Comparison of ENCODE assay signal across 8 cellular contexts in the genomic region with DNA sequence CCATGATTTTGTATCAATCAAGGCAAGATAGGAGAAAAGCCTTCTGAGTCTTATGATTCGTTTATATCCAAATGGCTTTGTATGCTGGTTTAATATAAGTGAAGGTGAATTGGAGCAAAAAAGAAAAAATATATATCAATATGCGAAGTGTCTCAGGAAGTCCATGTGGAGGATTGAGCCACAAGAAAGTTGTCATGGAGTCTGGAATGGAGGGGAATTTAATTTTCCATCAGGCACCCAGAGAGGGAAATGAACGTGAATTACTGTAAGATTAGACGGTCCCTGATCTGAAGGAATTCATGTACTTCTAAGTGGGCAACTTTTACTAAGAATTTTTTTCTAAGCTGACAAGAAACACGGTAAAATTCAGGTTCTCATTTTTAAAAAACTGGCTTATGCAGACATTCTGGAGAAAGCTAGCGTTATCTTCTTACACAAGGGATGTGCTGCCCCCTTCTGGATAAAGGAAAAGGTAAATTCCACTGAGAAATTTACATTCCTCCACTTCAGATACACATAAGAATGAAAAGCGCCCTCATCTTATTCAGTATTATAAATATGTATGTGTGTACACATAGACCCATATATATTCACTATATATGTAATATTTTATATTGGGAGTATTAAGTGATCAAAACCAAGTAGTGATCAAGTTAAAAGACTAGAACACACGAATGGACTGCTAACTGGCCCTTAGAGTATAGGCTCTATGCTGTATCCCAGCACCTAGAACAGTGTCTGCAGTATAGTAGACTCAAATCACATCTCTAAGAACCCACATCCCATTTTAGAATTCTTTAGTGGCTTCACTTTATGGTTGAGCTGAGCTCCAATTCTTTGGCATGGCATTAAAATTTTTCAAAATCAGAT.
DNase-seq lines count a peak whose midpoint lies in the region; ATAC-seq, FAIRE-seq and TF ChIP-seq lines count a peak whose summit lies in the region.

No MANE protein-coding gene starts in this region.

- CTCF ChIA-PET in mammary epithelial cell (lab: Charles Lee; ENCODE audit: low non-redundant PET), result interaction anchor here (0.6 kb wide), 1 partner anchor 1475 kb away, joined by 3 read pairs; no protein-coding TSS in a partner anchor

- H3K36me3 Mint-ChIP-seq in activated naive CD8-positive, alpha-beta T cell treated with anti-CD3 and anti-CD28 coated beads, Interleukin-2, amount 50 U/mL, for 24 hours (ENCODE audit: low read depth), result no peaks in the 10 kb centered on the region

- no peaks in the 10 kb centered on the region for H3K79me2 ChIP-seq in mammary epithelial cell (ENCODE audit: insufficient read depth, low read length)

- no TSS peak for BruUV-seq in mammary epithelial cell (replicated peaks; lab: Mats Ljungman, UMichigan)

- WGBS in mammary epithelial cell (ENCODE audit: low coverage, missing lambda C conversion rate), result 38% methylated on average over 8 of the region's 8 CpGs

- no peak overlapping the region for H3K27ac ChIP-seq in 22Rv1
- no peak overlapping the region for H3K27ac ChIP-seq in mammary epithelial cell (ENCODE audit: insufficient read depth, low read depth, low read length)

- dilution Hi-C loops in mammary epithelial cell (cut with HindIII; ENCODE audit: low sequenced_read_pairs), result loop anchor here (5.0 kb wide), 1 partner anchor 256 kb away; no protein-coding TSS in a partner anchor

- no peak overlapping the region for H3K4me3 ChIP-seq in mammary epithelial cell (replicated peaks in 1 of 3; ENCODE audit: insufficient read depth in 1 of 3, low read depth in 2 of 3, low read length in 3 of 3)

- no peaks in the 10 kb centered on the region for H3K9me3 Mint-ChIP-seq in activated naive CD8-positive, alpha-beta T cell treated with anti-CD3 and anti-CD28 coated beads, Interleukin-2, amount 50 U/mL, for 24 hours

- no peak overlapping the region for H3K27ac Mint-ChIP-seq in activated naive CD8-positive, alpha-beta T cell treated with anti-CD3 and anti-CD28 coated beads, Interleukin-2, amount 50 U/mL, for 24 hours

- peak; percentile 66 for ATAC-seq in HG03066 (IDR thresholded peaks at IDR 0.05; ENCODE audit: low read depth, unreplicated experiment)
- ATAC-seq in activated naive CD8-positive, alpha-beta T cell treated with anti-CD3 and anti-CD28 coated beads, Interleukin-2, amount 50 U/mL, for 24 hours, result no peak
- ATAC-seq in HG03108 (IDR thresholded peaks at IDR 0.05; ENCODE audit: unreplicated experiment), result no peak

- no peaks in the 10 kb centered on the region for H3K27me3 ChIP-seq in mammary epithelial cell (ENCODE audit: insufficient read depth, low read length)

- H3K9ac ChIP-seq in mammary epithelial cell (ENCODE audit: insufficient read depth, low read length), result no peak overlapping the region

- peak; percentile 79 for TF ChIP-seq CTCF in 22Rv1 (IDR thresholded peaks at IDR 0.05)
- TF ChIP-seq CTCF in mammary epithelial cell (conservative IDR thresholded peaks at IDR 0.05 in 1 of 2, IDR thresholded peaks at IDR 0.05 in 1 of 2; ENCODE audit: extremely low read depth in 1 of 2, insufficient read depth in 1 of 2, low read depth in 1 of 2, low read length in 2 of 2), result peak; percentile 46 to 67

- no peak overlapping the region for H3K4me3 Mint-ChIP-seq in activated naive CD8-positive, alpha-beta T cell treated with anti-CD3 and anti-CD28 coated beads, Interleukin-2, amount 50 U/mL, for 24 hours

- H3K4me1 Mint-ChIP-seq in activated naive CD8-positive, alpha-beta T cell treated with anti-CD3 and anti-CD28 coated beads, Interleukin-2, amount 50 U/mL, for 24 hours, result no peaks in the 10 kb centered on the region

- H3K4me1 ChIP-seq in mammary epithelial cell (ENCODE audit: insufficient read depth, low read length), result no peaks in the 10 kb centered on the region

- no peaks in the 10 kb centered on the region for H3K36me3 ChIP-seq in mammary epithelial cell (ENCODE audit: insufficient read depth, low read length)

- TF ChIP-seq POLR2A in GM12892 (IDR thresholded peaks at IDR 0.05; ENCODE audit: low read depth, low read length), result no peak

- intact Hi-C loops in mammary epithelial cell (cut with micrococcal nuclease), result loop anchor here (1.0 to 5.0 kb wide), 5 partner anchors 184 to 670 kb away; no protein-coding TSS in a partner anchor

- in situ Hi-C loops in mammary epithelial cell (cut with MboI; ENCODE audit: low sequenced_read_pairs in 2 of 2), result loop anchor here in 1 of 2 donors (25.0 kb wide), 2 partner anchors 256 to 331 kb away; no protein-coding TSS in a partner anchor

- H4K20me1 ChIP-seq in mammary epithelial cell (ENCODE audit: insufficient read depth, low read length), result no peaks in the 10 kb centered on the region

- peak overlapping the region; percentile 28 for H2AFZ ChIP-seq in mammary epithelial cell (ENCODE audit: low read depth, low read length)

- no peaks in the 10 kb centered on the region for H3K27me3 Mint-ChIP-seq in activated naive CD8-positive, alpha-beta T cell treated with anti-CD3 and anti-CD28 coated beads, Interleukin-2, amount 50 U/mL, for 24 hours

- FAIRE-seq in GM12892 (lab: Jason Lieb, UNC), result peak; percentile 48

- no peak overlapping the region for H3K4me2 ChIP-seq in mammary epithelial cell (ENCODE audit: insufficient read depth, low read depth, low read length)

- no peak for DNase-seq in GM12892 (ENCODE audit: insufficient read length)
- DNase-seq in NCI-H524 (lab: John Stamatoyannopoulos, UW), result peak; percentile 23 to 64
- peak; percentile 35 for DNase-seq in mammary epithelial cell
- peak; percentile 59 for DNase-seq in medulla oblongata (ENCODE audit: extremely low spot score)
- DNase-seq in activated naive CD8-positive, alpha-beta T cell treated with anti-CD3 and anti-CD28 coated beads, Interleukin-2, amount 50 U/mL, for 24 hours, result no peak

- H3K9me3 ChIP-seq in mammary epithelial cell (replicated peaks; ENCODE audit: insufficient read depth, low read length), result no peaks in the 10 kb centered on the region

Comparison
In these comparisons a context has a peak if more than half of its experiments do, and no peak if none do; other contexts are left out.
1. DNase-seq: peak in NCI-H524 (2 of 2), mammary epithelial cell (single experiment) and medulla oblongata (single experiment); none in GM12892 (single experiment) and activated naive CD8-positive, alpha-beta T cell treated with anti-CD3 and anti-CD28 coated beads, Interleukin-2, amount 50 U/mL, for 24 hours (single experiment).